2 cellular contexts compared by ENCODE assay signal in the genomic region with DNA sequence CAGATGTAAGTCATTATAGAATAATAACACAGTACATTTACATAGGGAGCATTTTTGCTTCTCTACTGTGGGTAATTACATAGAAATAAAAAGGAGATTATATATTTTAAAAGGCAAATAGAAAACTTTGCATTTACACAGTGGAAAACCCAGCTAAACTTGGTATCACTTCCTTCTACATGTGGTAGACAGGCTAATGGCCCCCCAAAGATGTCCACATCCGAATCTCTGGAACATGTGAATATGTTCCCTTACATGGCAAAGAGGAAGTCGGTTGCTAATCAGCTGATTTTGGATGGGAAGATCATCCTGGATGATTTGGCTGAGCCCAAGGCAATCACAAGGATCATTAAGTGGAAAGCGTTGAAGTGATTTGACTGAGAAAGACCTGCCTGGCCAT.
TF ChIP-seq lines count a peak whose summit lies in the region.

No MANE protein-coding gene starts in this region.

TF ChIP-seq in GM12878, 131 proteins besides CTCF, POLR2A, EP300 and RAD21:
- peak; percentile 17; the same call in 1 of the 2 replicates for TF ChIP-seq SPI1 (IDR thresholded peaks at IDR 0.05; ENCODE audit: borderline replicate concordance, insufficient read depth, low read depth, low read length)
- no peak for TF ChIP-seq ZBED1 (IDR thresholded peaks at IDR 0.05; ENCODE audit: borderline replicate concordance)
- no peak for TF ChIP-seq SRF (IDR thresholded peaks at IDR 0.05; ENCODE audit: low read depth in 2 of 2, low read length in 2 of 2)
- no peak for TF ChIP-seq TBL1XR1 (IDR thresholded peaks at IDR 0.05; ENCODE audit: low read depth, low read length)
- TF ChIP-seq SMARCA5 (IDR thresholded peaks at IDR 0.05), result no peak
- no peak for TF ChIP-seq ZNF384 (IDR thresholded peaks at IDR 0.05; ENCODE audit: borderline replicate concordance, low read depth, low read length)

TF ChIP-seq in SK-N-SH treated with all-trans-retinoic acid at 6 μM for 48 hours, 23 proteins besides CTCF, POLR2A, EP300 and RAD21:
- TF ChIP-seq OSR1 (CRISPR knock-in tag; IDR thresholded peaks at IDR 0.05) (no peak), ZFP3 (CRISPR knock-in tag; IDR thresholded peaks at IDR 0.05) (no peak), TCF4 (CRISPR knock-in tag; IDR thresholded peaks at IDR 0.05; ENCODE audit: borderline replicate concordance) (no peak), RARB (CRISPR knock-in tag; IDR thresholded peaks at IDR 0.05) (no peak), ZFP30 (CRISPR knock-in tag; IDR thresholded peaks at IDR 0.05) (no peak), ISL1 (CRISPR knock-in tag; IDR thresholded peaks at IDR 0.05) (no peak), ZNF565 (CRISPR knock-in tag; conservative IDR thresholded peaks at IDR 0.05; ENCODE audit: low read depth) (no peak), ZC3H10 (CRISPR knock-in tag; IDR thresholded peaks at IDR 0.05) (no peak)
- TF ChIP-seq, protein P1, sequence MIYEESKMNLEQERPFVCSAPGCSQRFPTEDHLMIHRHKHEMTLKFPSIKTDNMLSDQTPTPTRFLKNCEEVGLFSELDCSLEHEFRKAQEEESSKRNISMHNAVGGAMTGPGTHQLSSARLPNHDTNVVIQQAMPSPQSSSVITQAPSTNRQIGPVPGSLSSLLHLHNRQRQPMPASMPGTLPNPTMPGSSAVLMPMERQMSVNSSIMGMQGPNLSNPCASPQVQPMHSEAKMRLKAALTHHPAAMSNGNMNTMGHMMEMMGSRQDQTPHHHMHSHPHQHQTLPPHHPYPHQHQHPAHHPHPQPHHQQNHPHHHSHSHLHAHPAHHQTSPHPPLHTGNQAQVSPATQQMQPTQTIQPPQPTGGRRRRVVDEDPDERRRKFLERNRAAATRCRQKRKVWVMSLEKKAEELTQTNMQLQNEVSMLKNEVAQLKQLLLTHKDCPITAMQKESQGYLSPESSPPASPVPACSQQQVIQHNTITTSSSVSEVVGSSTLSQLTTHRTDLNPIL (CRISPR knock-in tag; IDR thresholded peaks at IDR 0.05; ENCODE audit: low read depth), result no peak
